ENCODE assay signal across 8 cellular contexts in genomic region chr12:110661337-110661972, GRCh38. TPM values are rescaled to one million over a fixed set of nuclear protein-coding genes. Genes with fewer than 3 reads are reported as not detected.
DNase-seq lines count a peak whose midpoint lies in the region; ATAC-seq, FAIRE-seq and TF ChIP-seq lines count a peak whose summit lies in the region.

No MANE protein-coding gene starts in this region.

- no TSS peak for BruUV-seq in GM12878 (replicated peaks; lab: Mats Ljungman, UMichigan)

- no peak overlapping the region for H3K27ac ChIP-seq in GM23338 (ENCODE audit: low read depth)
- H3K27ac ChIP-seq in GM12878 (ENCODE audit: control insufficient read depth, insufficient read depth) = peak overlapping the region; percentile 88

- FAIRE-seq in GM12878 (lab: Jason Lieb, UNC) = peak; percentile 81

- H3K27ac Mint-ChIP-seq in GM23338 = no peak overlapping the region
- H3K27ac Mint-ChIP-seq in progenitor cell of endocrine pancreas = no peak overlapping the region

- H3K4me1 Mint-ChIP-seq in GM23338 (peaks cover 8% of the 10 kb centered on the region; the same call in 2 of the 3 replicates), progenitor cell of endocrine pancreas (ENCODE audit: low read depth) (peaks cover under 1% of the 10 kb centered on the region)

- RAD21 ChIA-PET in GM12878 (lab: Charles Lee; ENCODE audit: unreplicated experiment) = interaction anchor here (0.7 to 2.5 kb wide), 10 partner anchors 21 to 59 kb away, joined by 3 to 8 read pairs (median 4); partner anchors contain the start of gene TCTN1

- TF ChIP-seq EP300 in GM12878 (IDR thresholded peaks at IDR 0.05; ENCODE audit: borderline replicate concordance in 1 of 2, control insufficient read depth in 1 of 2, low read depth in 2 of 2, low read length in 2 of 2) = peak; percentile 90 to 97

- CTCF ChIA-PET in GM12878 (lab: Yijun Ruan, JAX) = interaction anchor here (0.7 to 2.6 kb wide), 4 partner anchors 17 to 59 kb away, joined by 3 to 12 read pairs (median 9); no protein-coding TSS in a partner anchor

- H3K9me3 Mint-ChIP-seq in GM23338 = peaks cover 5% of the 10 kb centered on the region; the same call in 2 of the 3 replicates
- H3K9me3 Mint-ChIP-seq in progenitor cell of endocrine pancreas (ENCODE audit: low read depth) = peaks cover 2% of the 10 kb centered on the region

- H2AFZ ChIP-seq in GM23338 (no peak overlapping the region), GM12878 (ENCODE audit: control insufficient read depth, low read depth, low read length) (peak overlapping the region; percentile 14; the same call in 1 of the 2 replicates)

- H3K4me3 ChIP-seq in GM23338 (no peak overlapping the region), GM12878 (peak overlapping the region; percentile 65)

- H3K9me2 ChIP-seq in GM23338 (ENCODE audit: insufficient read depth) = no peaks in the 10 kb centered on the region

- H3K4me2 ChIP-seq in GM23338 (no peak overlapping the region), GM12878 (ENCODE audit: control insufficient read depth, insufficient read depth) (peak overlapping the region; percentile 96)

- peak; percentile 89 for ATAC-seq in GM18502 (IDR thresholded peaks at IDR 0.05; ENCODE audit: poor library complexity, unreplicated experiment)
- peak; percentile 72 for ATAC-seq in GM23338
- peak; percentile 95 for ATAC-seq in GM12878

- H3K9me3 ChIP-seq in GM12878 (replicated peaks; ENCODE audit: control insufficient read depth, insufficient read depth, low read length) = peaks cover 7% of the 10 kb centered on the region; the same call in 2 of the 3 replicates

- SMC1A ChIA-PET in GM12878 (lab: Charles Lee; ENCODE audit: uncharacterized antibody, unreplicated experiment) = interaction anchor here (0.7 to 2.7 kb wide), 10 partner anchors 12 to 77 kb away, joined by 3 to 16 read pairs (median 4); no protein-coding TSS in a partner anchor

- no peaks in the 10 kb centered on the region for H3K4me1 ChIP-seq in GM23338 (ENCODE audit: insufficient read depth)
- H3K4me1 ChIP-seq in GM12878 (ENCODE audit: control insufficient read depth, insufficient read depth, low read length) = peaks cover 44% of the 10 kb centered on the region

- H3K79me2 ChIP-seq in GM23338 (replicated peaks; ENCODE audit: insufficient read depth) = no peaks in the 10 kb centered on the region
- peaks cover 73% of the 10 kb centered on the region for H3K79me2 ChIP-seq in GM12878 (ENCODE audit: control insufficient read depth, insufficient read depth, low read length)

- H3K36me3 ChIP-seq in GM23338 (ENCODE audit: insufficient read depth) (no peaks in the 10 kb centered on the region), GM12878 (ENCODE audit: control insufficient read depth in 2 of 2, insufficient read depth in 2 of 2, low read length in 1 of 2) (peaks cover 6 to 35% of the 10 kb centered on the region in 2 experiments)

- no peak for DNase-seq in GM23338 (ENCODE audit: low spot score)
- DNase-seq in NOMO-1 (lab: John Stamatoyannopoulos, UW; ENCODE audit: unreplicated experiment in 2 of 2) = peak; percentile 86 to 91
- DNase-seq in GM12878 (ENCODE audit: low read depth, low spot score) = peak; percentile 92
- DNase-seq in stimulated activated CD8-positive, alpha-beta memory T cell treated with anti-CD3 and anti-CD28 coated beads, Interleukin-2, amount 100 ng/mL, for 48 hours (ENCODE audit: low read depth in 2 of 2) = peak; percentile 69 to 79
- DNase-seq in progenitor cell of endocrine pancreas (ENCODE audit: low spot score, unreplicated experiment) = no peak
- DNase-seq in hippocampal formation (lab: John Stamatoyannopoulos, UW) = no peak
- no peak for DNase-seq in DMS153 treated with DMSO at 0.1 percent for 48 hours (lab: John Stamatoyannopoulos, UW; ENCODE audit: unreplicated experiment)

- no peak overlapping the region for H3K4me3 Mint-ChIP-seq in GM23338
- no peak overlapping the region for H3K4me3 Mint-ChIP-seq in progenitor cell of endocrine pancreas (ENCODE audit: low read depth)

- POLR2A ChIA-PET in GM12878 (lab: Charles Lee) = interaction anchor here (0.7 to 2.6 kb wide), 11 partner anchors 9 to 41 kb away, joined by 3 to 13 read pairs (median 4); no protein-coding TSS in a partner anchor

- H3K27me3 Mint-ChIP-seq in GM23338 (ENCODE audit: insufficient read depth, low read depth, poor library complexity) (peaks cover under 1% of the 10 kb centered on the region), progenitor cell of endocrine pancreas (no peaks in the 10 kb centered on the region)

- in situ Hi-C loops in GM12878 (cut with MboI) = no loop called here

- TF ChIP-seq CTCF in GM23338 (conservative IDR thresholded peaks at IDR 0.05; ENCODE audit: low read depth in 2 of 2) = no peak
- no peak for TF ChIP-seq CTCF in GM12878 (IDR thresholded peaks at IDR 0.05 in 2 of 3, conservative IDR thresholded peaks at IDR 0.05 in 1 of 3; ENCODE audit: control insufficient read depth in 2 of 3, extremely low read depth in 1 of 3, insufficient read depth in 1 of 3, low read depth in 3 of 3, low read length in 3 of 3)
- TF ChIP-seq CTCF in progenitor cell of endocrine pancreas (IDR thresholded peaks at IDR 0.05; ENCODE audit: unreplicated experiment) = no peak

- no peaks in the 10 kb centered on the region for H3K27me3 ChIP-seq in GM23338 (ENCODE audit: insufficient read depth)
- no peaks in the 10 kb centered on the region for H3K27me3 ChIP-seq in GM12878 (replicated peaks in 1 of 2; ENCODE audit: control insufficient read depth in 2 of 2, insufficient read depth in 2 of 2, low read length in 1 of 2)

- H4K20me1 ChIP-seq in GM23338 (replicated peaks; ENCODE audit: insufficient read depth) = no peaks in the 10 kb centered on the region
- no peaks in the 10 kb centered on the region for H4K20me1 ChIP-seq in GM12878 (ENCODE audit: control insufficient read depth, insufficient read depth)

- no peaks in the 10 kb centered on the region for H3F3A ChIP-seq in GM23338 (replicated peaks; ENCODE audit: low read depth)

- peak overlapping the region; percentile 72 for H3K9ac ChIP-seq in GM12878 (ENCODE audit: control insufficient read depth, insufficient read depth, low read length)

- H3K36me3 Mint-ChIP-seq in GM23338 (ENCODE audit: low read depth) (no peaks in the 10 kb centered on the region; the same call in 2 of the 3 replicates), progenitor cell of endocrine pancreas (ENCODE audit: insufficient read depth) (peaks cover 3% of the 10 kb centered on the region)

- WGBS in GM12878 (ENCODE audit: insufficient coverage, insufficient replicate concordance, low lambda C conversion rate, missing lambda C conversion rate) = under 1% methylated on average over 23 of the region's 23 CpGs

- TF ChIP-seq POLR2A in GM12878 (IDR thresholded peaks at IDR 0.05; ENCODE audit: low read depth, low read length) = peak; percentile 82

- TF ChIP-seq RAD21 in GM12878 (IDR thresholded peaks at IDR 0.05; ENCODE audit: insufficient read depth, low read depth, low read length) = peak; percentile 18; the same call in 1 of the 2 replicates

- intact Hi-C loops in GM12878 (cut with micrococcal nuclease; ENCODE audit: unreplicated experiment) = loop anchor here (2.0 kb wide), 1 partner anchor 37 kb away; no protein-coding TSS in a partner anchor

TF ChIP-seq in GM23338, 12 proteins besides CTCF, POLR2A, EP300 and RAD21 (continues in another document):
- TF ChIP-seq ZNF114 (CRISPR knock-in tag; IDR thresholded peaks at IDR 0.05) = no peak

TF ChIP-seq in GM12878, 131 proteins besides CTCF, POLR2A, EP300 and RAD21 (continues in another document):
- TF ChIP-seq ZNF274 (IDR thresholded peaks at IDR 0.05; ENCODE audit: insufficient read depth, insufficient read length) = no peak

RNA-seq across cellular contexts. Expression of gene HVCN1, which starts 27.5 kb away (rescaled TPM):
- total RNA-seq in GM23338 (2014; rRNA removed; shearing (Covaris generic)) = 10.7 and 11.8 TPM in 2 replicates
- 10.1 and 10.4 TPM in 2 replicates for polyA plus RNA-seq in GM23338 (2016; fragmentation: Nextera tagmentation; extraction: Ambion mirVana)
- 114 and 137 TPM in 2 replicates for total RNA-seq in GM12878 (2013; cell fraction: nucleolus; rRNA removed)
- total RNA-seq in GM12878 (2014; rRNA removed) = 112 and 132 TPM in 2 replicates
- total RNA-seq in GM12878 (2014; rRNA removed; fragmentation: Illumina TruSeq; extraction: Trizol) = 93.9 and 94.4 TPM in 2 replicates
- total RNA-seq in GM12878 (2021) = 82.5 and 87.1 TPM in 2 replicates
- polyA plus RNA-seq in GM12878 (2011; ENCODE audit: low read depth) = 67.2 TPM
- 123 and 181 TPM in 2 replicates for polyA plus RNA-seq in GM12878 (2011; rRNA removed)
- 130 and 168 TPM in 2 replicates for polyA plus RNA-seq in GM12878 (2011; cell fraction: cytosol; rRNA removed)
- 91.0 and 91.5 TPM in 2 replicates for polyA plus RNA-seq in GM12878 (2011; cell fraction: nucleus; rRNA removed)
- polyA plus RNA-seq in GM12878 (2012) = 108 and 110 TPM in 2 replicates
- 130 and 134 TPM in 2 replicates for polyA plus RNA-seq in GM12878 (2014; fragmentation: Illumina TruSeq; extraction: Trizol)
- polyA plus RNA-seq in GM12878 (2014; fragmentation: Nextera tagmentation; extraction: Ambion mirVana) = 10 to 100 TPM; 27.8 to 38.9 TPM
- polyA plus RNA-seq in GM12878 (2014; rRNA removed) = 77.4 and 85.4 TPM in 2 replicates
- 100 to 1,000 TPM; 125 to 126 TPM for polyA plus RNA-seq in GM12878 (2016; fragmentation: Nextera tagmentation; extraction: Ambion mirVana)
- 95.5 and 100 TPM in 2 replicates for polyA minus RNA-seq in GM12878 (2011; rRNA and poly(A)+ RNA removed)
- 37.6 and 43.0 TPM in 2 replicates for polyA minus RNA-seq in GM12878 (2011; cell fraction: cytosol; rRNA and poly(A)+ RNA removed)
- polyA minus RNA-seq in GM12878 (2011; cell fraction: nucleus; rRNA and poly(A)+ RNA removed) = 23.3 and 41.7 TPM in 2 replicates
- total RNA-seq in progenitor cell of endocrine pancreas = 4.2 and 5.0 TPM in 2 replicates

RNA-seq across cellular contexts. Expression of gene TCTN1, which starts 47.5 kb away (rescaled TPM):
- total RNA-seq in GM23338 (2014; rRNA removed; shearing (Covaris generic)) = 12.4 and 14.8 TPM in 2 replicates
- polyA plus RNA-seq in GM23338 (2016; fragmentation: Nextera tagmentation; extraction: Ambion mirVana) (10.5 and 10.6 TPM in 2 replicates), GM12878 (2011; rRNA removed) (16.7 and 18.6 TPM in 2 replicates), GM12878 (2014; fragmentation: Illumina TruSeq; extraction: Trizol) (12.9 and 21.2 TPM in 2 replicates), GM12878 (2014; fragmentation: Nextera tagmentation; extraction: Ambion mirVana) (10 to 100 TPM in 1 of 2 experiments, 1 to 10 TPM in 1; 8.8 to 10.2 TPM), GM12878 (2014; rRNA removed) (15.4 and 20.3 TPM in 2 replicates), GM12878 (2016; fragmentation: Nextera tagmentation; extraction: Ambion mirVana) (10 to 100 TPM; 16.7 to 23.5 TPM)
- 34.3 and 34.6 TPM in 2 replicates for total RNA-seq in GM12878 (2013; cell fraction: nucleolus; rRNA removed)
- total RNA-seq in GM12878 (2014; rRNA removed) (15.3 and 15.6 TPM in 2 replicates), GM12878 (2014; rRNA removed; fragmentation: Illumina TruSeq; extraction: Trizol) (15.3 and 16.6 TPM in 2 replicates), GM12878 (2021) (11.5 and 13.8 TPM in 2 replicates), progenitor cell of endocrine pancreas (72.6 and 84.0 TPM in 2 replicates)
- 27.3 TPM for polyA plus RNA-seq in GM12878 (2011; ENCODE audit: low read depth)
- polyA plus RNA-seq in GM12878 (2011; cell fraction: cytosol; rRNA removed) = 5.9 and 7.3 TPM in 2 replicates
- polyA plus RNA-seq in GM12878 (2011; cell fraction: nucleus; rRNA removed) = 19.5 and 23.1 TPM in 2 replicates
- 12.8 and 15.4 TPM in 2 replicates for polyA plus RNA-seq in GM12878 (2012)
- polyA minus RNA-seq in GM12878 (2011; rRNA and poly(A)+ RNA removed) = 7.3 and 14.8 TPM in 2 replicates
- 2.4 and 3.9 TPM in 2 replicates for polyA minus RNA-seq in GM12878 (2011; cell fraction: cytosol; rRNA and poly(A)+ RNA removed)
- 9.6 and 11.4 TPM in 2 replicates for polyA minus RNA-seq in GM12878 (2011; cell fraction: nucleus; rRNA and poly(A)+ RNA removed)

Comparison
In these comparisons a context has a peak if more than half of its experiments do, and no peak if none do; other contexts are left out.
1. DNase-seq: peak in NOMO-1 (2 of 2), GM12878 (single experiment) and stimulated activated CD8-positive, alpha-beta memory T cell treated with anti-CD3 and anti-CD28 coated beads, Interleukin-2, amount 100 ng/mL, for 48 hours (2 of 2); none in GM23338 (single experiment), progenitor cell of endocrine pancreas (single experiment), hippocampal formation (0 of 2) and DMS153 treated with DMSO at 0.1 percent for 48 hours (single experiment).
2. Peak in every context shown above with its lines, with median percentiles within 50 percentile points of each other: ATAC-seq.